Comparison of ENCODE assay signal across 9 cellular contexts in genomic region chr14:103879570-103880333, GRCh38. TPM values are rescaled to one million over a fixed set of nuclear protein-coding genes. Genes with fewer than 3 reads are reported as not detected.
DNase-seq lines count a peak whose midpoint lies in the region; ATAC-seq and TF ChIP-seq lines count a peak whose summit lies in the region.
"Had no signal": no experiment of that assay in that cellular context is flagged by ENCODE, and none has a peak within 500 bp of the region (broad histone marks: within the 10 kb centered on the region; RNA-seq: fewer than 3 reads in every experiment).

No MANE protein-coding gene starts in this region.

- H3K27me3 ChIP-seq in kidney epithelial cell (ENCODE audit: control insufficient read depth, insufficient read depth, low read length) = no peaks in the 10 kb centered on the region
- H3K27me3 ChIP-seq in tibial artery = no peaks in the 10 kb centered on the region

- no peaks in the 10 kb centered on the region for H3K27me3 Mint-ChIP-seq in T-helper 2 cell treated with Interferon-gamma antibody and Interleukin-4, amounts not matched to agents 5 μg/mL and 100 μg/mL, for 36 hours (ENCODE audit: low read depth)
- H3K27me3 Mint-ChIP-seq in activated naive CD8-positive, alpha-beta T cell treated with anti-CD3 and anti-CD28 coated beads, Interleukin-2, amount 50 U/mL, for 24 hours = no peaks in the 10 kb centered on the region

- H3K9me3 ChIP-seq in tibial artery = no peaks in the 10 kb centered on the region

- peak; percentile 20 for ATAC-seq in activated naive CD8-positive, alpha-beta T cell treated with anti-CD3 and anti-CD28 coated beads, Interleukin-2, amount 50 U/mL, for 24 hours
- no peak for ATAC-seq in HG03457 (IDR thresholded peaks at IDR 0.05; ENCODE audit: unreplicated experiment)

- no peaks in the 10 kb centered on the region for H3K36me3 Mint-ChIP-seq in T-helper 2 cell treated with Interferon-gamma antibody and Interleukin-4, amounts not matched to agents 5 μg/mL and 100 μg/mL, for 36 hours (ENCODE audit: low read depth)
- H3K36me3 Mint-ChIP-seq in activated naive CD8-positive, alpha-beta T cell treated with anti-CD3 and anti-CD28 coated beads, Interleukin-2, amount 50 U/mL, for 24 hours (ENCODE audit: low read depth) = no peaks in the 10 kb centered on the region

- no peak for DNase-seq in T-helper 2 cell treated with Interferon-gamma antibody and Interleukin-4, amounts not matched to agents 5 μg/mL and 100 μg/mL, for 36 hours (ENCODE audit: low spot score)
- no peak for DNase-seq in T-helper 2 cell
- peak; percentile 17 for DNase-seq in activated naive CD8-positive, alpha-beta T cell treated with anti-CD3 and anti-CD28 coated beads, Interleukin-2, amount 50 U/mL, for 24 hours
- DNase-seq in kidney epithelial cell (ENCODE audit: low read depth) = peak; percentile 53
- no peak for DNase-seq in tibial artery
- DNase-seq in KG1 (lab: John Stamatoyannopoulos, UW) = no peak
- DNase-seq in HUDEP-2 (lab: John Stamatoyannopoulos, UW; ENCODE audit: unreplicated experiment in 76 of 76) = no peak

- H3K36me3 ChIP-seq in kidney epithelial cell (ENCODE audit: control insufficient read depth, insufficient read depth, low read length) = no peaks in the 10 kb centered on the region
- H3K36me3 ChIP-seq in tibial artery = no peaks in the 10 kb centered on the region

- H3K27ac Mint-ChIP-seq in T-helper 2 cell treated with Interferon-gamma antibody and Interleukin-4, amounts not matched to agents 5 μg/mL and 100 μg/mL, for 36 hours = no peak overlapping the region
- peak overlapping the region; percentile 27 for H3K27ac Mint-ChIP-seq in activated naive CD8-positive, alpha-beta T cell treated with anti-CD3 and anti-CD28 coated beads, Interleukin-2, amount 50 U/mL, for 24 hours

- intact Hi-C loops in tibial artery (cut with DNase I; ENCODE audit: low total_unique reads) = no loop called here

- peak overlapping the region; percentile 6 for H3K4me3 ChIP-seq in kidney epithelial cell (ENCODE audit: low read depth, low read length)
- H3K4me3 ChIP-seq in tibial artery = peak overlapping the region; percentile 32 to 49

- TF ChIP-seq CTCF in kidney epithelial cell (IDR thresholded peaks at IDR 0.05; ENCODE audit: insufficient read depth, low read length, poor library complexity, severe bottlenecking) = no peak
- TF ChIP-seq CTCF in tibial artery (IDR thresholded peaks at IDR 0.05) = no peak

- H3K4me1 Mint-ChIP-seq in T-helper 2 cell treated with Interferon-gamma antibody and Interleukin-4, amounts not matched to agents 5 μg/mL and 100 μg/mL, for 36 hours (ENCODE audit: low read depth) = peaks cover 11% of the 10 kb centered on the region
- H3K4me1 Mint-ChIP-seq in activated naive CD8-positive, alpha-beta T cell treated with anti-CD3 and anti-CD28 coated beads, Interleukin-2, amount 50 U/mL, for 24 hours = peaks cover 21% of the 10 kb centered on the region

- H3K4me1 ChIP-seq in tibial artery = peaks cover 0 to 21% (median 19%) of the 10 kb centered on the region in 4 donors

- H3K9me3 Mint-ChIP-seq in T-helper 2 cell treated with Interferon-gamma antibody and Interleukin-4, amounts not matched to agents 5 μg/mL and 100 μg/mL, for 36 hours = no peaks in the 10 kb centered on the region
- H3K9me3 Mint-ChIP-seq in activated naive CD8-positive, alpha-beta T cell treated with anti-CD3 and anti-CD28 coated beads, Interleukin-2, amount 50 U/mL, for 24 hours = no peaks in the 10 kb centered on the region
- H3K9me3 Mint-ChIP-seq: neural crest cell had no signal

- H3K4me3 Mint-ChIP-seq in T-helper 2 cell treated with Interferon-gamma antibody and Interleukin-4, amounts not matched to agents 5 μg/mL and 100 μg/mL, for 36 hours = peak overlapping the region; percentile 60
- peak overlapping the region; percentile 48 for H3K4me3 Mint-ChIP-seq in activated naive CD8-positive, alpha-beta T cell treated with anti-CD3 and anti-CD28 coated beads, Interleukin-2, amount 50 U/mL, for 24 hours
- H3K4me3 Mint-ChIP-seq: neural crest cell had no signal

- H3K27ac ChIP-seq in tibial artery = peak overlapping the region; percentile 62 to 63

RNA-seq across cellular contexts. Expression of gene PPP1R13B, which starts 32.4 kb away (rescaled TPM):
- total RNA-seq in kidney epithelial cell = 7.3 and 10.5 TPM in 2 replicates

RNA-seq across cellular contexts. Expression of gene TDRD9, which starts 48.5 kb away (rescaled TPM):
- 6.5 and 7.3 TPM in 2 replicates for total RNA-seq in kidney epithelial cell
- total RNA-seq: neural crest cell had no signal

Comparison
In these comparisons a context has a peak if more than half of its experiments do, and no peak if none do; other contexts are left out.
1. DNase-seq: peak in activated naive CD8-positive, alpha-beta T cell treated with anti-CD3 and anti-CD28 coated beads, Interleukin-2, amount 50 U/mL, for 24 hours (single experiment) and kidney epithelial cell (single experiment); none in T-helper 2 cell treated with Interferon-gamma antibody and Interleukin-4, amounts not matched to agents 5 μg/mL and 100 μg/mL, for 36 hours (single experiment), T-helper 2 cell (0 of 5), tibial artery (0 of 2), KG1 (single experiment) and HUDEP-2 (0 of 76).